ENCODE assay signal across 8 cellular contexts in the genomic region with DNA sequence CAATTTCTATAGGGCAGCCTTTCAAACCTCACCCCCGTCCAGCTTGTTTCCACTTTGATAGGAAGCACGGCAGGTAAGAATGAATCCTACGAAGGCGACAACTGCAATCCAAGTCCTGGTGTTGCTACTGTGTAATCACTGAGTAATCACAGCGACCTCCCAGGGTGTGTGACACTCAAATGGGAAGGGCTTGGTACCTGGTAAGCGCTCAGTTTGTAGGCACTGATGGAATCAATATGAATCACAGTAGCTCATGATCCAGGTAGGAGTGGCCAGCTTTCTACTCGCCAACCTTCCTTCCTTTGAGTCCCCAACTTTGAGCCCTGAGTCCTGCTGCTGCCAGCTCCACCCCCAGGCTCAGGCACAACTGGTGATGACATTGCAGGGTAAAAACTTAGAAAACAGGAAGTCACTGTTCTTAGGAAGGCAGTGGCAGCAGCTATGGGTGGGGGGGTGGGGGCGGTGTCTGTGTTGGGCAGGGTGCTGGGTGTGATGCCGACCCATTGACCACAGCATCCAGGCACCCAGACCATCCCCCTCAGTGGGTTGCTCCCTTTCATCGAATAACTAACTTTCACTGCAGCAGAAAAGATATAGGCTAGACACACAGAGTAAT.
A peak's percentile ranks its signal among the peaks of the same experiment; 100 is the strongest.
DNase-seq lines count a peak whose midpoint lies in the region; ATAC-seq, FAIRE-seq and TF ChIP-seq lines count a peak whose summit lies in the region.

No MANE protein-coding gene starts in this region.

- H3K36me3 ChIP-seq in KOPT-K1 (ENCODE audit: insufficient read depth, low read length) = peaks cover 65% of the 10 kb centered on the region

- H3K4me3 ChIP-seq in epithelial cell of esophagus (ENCODE audit: low read length) = no peak overlapping the region

- peak; percentile 67 to 70 for DNase-seq in activated CD4-positive, alpha-beta T cell treated with anti-CD3 and anti-CD28 coated beads for 4 hours
- DNase-seq in epithelial cell of esophagus (ENCODE audit: low read depth) = peak; percentile 82
- peak; percentile 62 to 73 for DNase-seq in stimulated activated CD8-positive, alpha-beta memory T cell treated with anti-CD3 and anti-CD28 coated beads, Interleukin-15, amount 100 ng/mL, for 48 hours (ENCODE audit: low read depth in 2 of 2)
- DNase-seq in GM19239 (ENCODE audit: insufficient read length, low spot score) = no peak
- no peak for DNase-seq in dermis blood vessel endothelial cell

- ATAC-seq in GM21360 (IDR thresholded peaks at IDR 0.05; ENCODE audit: unreplicated experiment) = peak; percentile 54
- ATAC-seq in HG03025 (IDR thresholded peaks at IDR 0.05; ENCODE audit: low FRiP score, unreplicated experiment) = no peak

- no peaks in the 10 kb centered on the region for H3K9me3 ChIP-seq in KOPT-K1 (ENCODE audit: insufficient read depth, low read length, poor library complexity, severe bottlenecking)

- peak overlapping the region; percentile 46 for H3K27ac ChIP-seq in KOPT-K1 (ENCODE audit: low read depth, low read length, poor library complexity, severe bottlenecking)

- no peak for FAIRE-seq in GM19239 (lab: Jason Lieb, UNC)

- no peak for TF ChIP-seq CTCF in epithelial cell of esophagus (IDR thresholded peaks at IDR 0.05; ENCODE audit: insufficient read depth, low read depth, low read length, missing control alignments)

Comparison
In these comparisons a context has a peak if more than half of its experiments do, and no peak if none do; other contexts are left out.
1. DNase-seq: peak in activated CD4-positive, alpha-beta T cell treated with anti-CD3 and anti-CD28 coated beads for 4 hours (2 of 2), epithelial cell of esophagus (single experiment) and stimulated activated CD8-positive, alpha-beta memory T cell treated with anti-CD3 and anti-CD28 coated beads, Interleukin-15, amount 100 ng/mL, for 48 hours (2 of 2); none in GM19239 (single experiment) and dermis blood vessel endothelial cell (single experiment).